ENCODE assay signal across 31 cellular contexts in the genomic region with DNA sequence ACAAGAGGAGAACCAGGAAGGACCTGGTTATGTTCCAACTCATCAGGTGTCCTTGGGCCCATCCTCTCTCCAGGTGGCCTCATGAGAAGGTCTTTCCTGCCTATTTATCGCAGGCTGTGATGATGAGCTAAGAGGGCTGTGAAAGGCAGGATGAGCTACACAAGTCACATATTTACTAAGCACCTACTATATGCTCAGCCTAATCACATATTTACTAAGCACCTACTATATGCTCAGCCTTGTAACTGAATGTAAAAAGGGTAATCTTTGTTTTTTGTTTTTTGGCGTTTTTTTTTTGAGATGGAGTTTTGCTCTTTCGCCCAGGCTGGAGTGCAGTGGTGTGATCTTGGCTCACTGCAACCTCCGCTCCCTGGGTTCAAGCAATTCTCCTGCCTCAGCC. TPM values are rescaled to one million over a fixed set of nuclear protein-coding genes. Genes with fewer than 3 reads are reported as not detected.
"Had no signal": no experiment of that assay in that cellular context is flagged by ENCODE, and none has a peak within 500 bp of the region (broad histone marks: within the 10 kb centered on the region; RNA-seq: fewer than 3 reads in every experiment).

No MANE protein-coding gene starts in this region.

- H3K36me3 ChIP-seq: ascending aorta, Peyer's patch, SJCRH30 had no signal

- H3K27me3 ChIP-seq: ascending aorta, body of pancreas, Peyer's patch, SJCRH30 had no signal

- FAIRE-seq: bronchial epithelial cell had no signal

- H3K9me3 ChIP-seq: ascending aorta, body of pancreas, Peyer's patch, SJCRH30, SK-N-SH had no signal

- H3K27ac ChIP-seq: ascending aorta, body of pancreas, Peyer's patch, RWPE1, SJCRH30 had no signal

- H3K9ac ChIP-seq: SK-N-SH had no signal

- H3K9me2 ChIP-seq: SK-N-SH had no signal

- H3K4me2 ChIP-seq: SK-N-SH had no signal

- DNase-seq: activated CD4-positive, alpha-beta memory T cell treated with anti-CD3 and anti-CD28 coated beads for 36 hours; activated CD4-positive, alpha-beta T cell treated with anti-CD3 and anti-CD28 coated beads, Interleukin-2, amount 10 ng/mL, durations not matched to agents 7 days and 5 days; activated CD4-positive, CD25-positive, alpha-beta regulatory T cell; activated CD8-positive, alpha-beta memory T cell treated with anti-CD3 and anti-CD28 coated beads for 24 hours; activated naive CD4-positive, alpha-beta T cell treated with Interleukin-2 at 50 U/mL for 16 hours; activated naive CD8-positive, alpha-beta T cell treated with anti-CD3 and anti-CD28 coated beads, Interleukin-2, amount 50 U/mL, for 24 hours; activated T-cell treated with anti-CD3 and anti-CD28 coated beads, Interleukin-2, amount 50 U/mL, for 4 hours; amniotic stem cell; body of pancreas; central memory CD4-positive, alpha-beta T cell; KG1; MV-4-11; NCI-H1092 treated with DMSO at 0.1 percent for 48 hours; NCI-H1417 treated with DMSO at 0.1 percent for 48 hours; NCI-H187; NCI-H2107; NCI-H2171 treated with DMSO at 0.1 percent for 48 hours; NCI-H524 treated with DMSO at 0.1 percent for 48 hours; NCI-H748 treated with DMSO at 0.1 percent for 48 hours; OCI-M1; Peyer's patch; Right ventricle myocardium superior; SJCRH30; SK-N-SH; T-helper 1 cell had no signal

- H3K4me3 ChIP-seq: ascending aorta, body of pancreas, Peyer's patch, SJCRH30 had no signal

- ATAC-seq: activated naive CD4-positive, alpha-beta T cell treated with anti-CD3 and anti-CD28 coated beads, Interleukin-2, amount 50 U/mL, for 72 hours; activated naive CD8-positive, alpha-beta T cell treated with anti-CD3 and anti-CD28 coated beads, Interleukin-2, amount 50 U/mL, for 24 hours; activated T-cell treated with anti-CD3 and anti-CD28 coated beads, Interleukin-2, amount 50 U/mL, for 4 hours; body of pancreas had no signal

RNA-seq across cellular contexts. Expression of gene NPFFR1, which starts 44.2 kb away (rescaled TPM):
- total RNA-seq: activated CD4-positive, alpha-beta T cell treated with anti-CD3 and anti-CD28 coated beads, Interleukin-2, amount 10 ng/mL, durations not matched to agents 7 days and 5 days; activated naive CD4-positive, alpha-beta T cell treated with anti-CD3 and anti-CD28 coated beads, Interleukin-2, amount 50 U/mL, for 72 hours; activated T-cell treated with anti-CD3 and anti-CD28 coated beads, Interleukin-2, amount 50 U/mL, for 4 hours; ascending aorta; body of pancreas; bronchial epithelial cell; MCF 10A; Peyer's patch; SJCRH30; T-helper 2 cell treated with Interferon-gamma antibody and Interleukin-4, amounts not matched to agents 100 ng/mL and 5 ng/mL, for 36 hours had no signal
- polyA plus RNA-seq: SK-N-SH had no signal
